Comparison of ENCODE assay signal across 1 cellular context in the genomic region with DNA sequence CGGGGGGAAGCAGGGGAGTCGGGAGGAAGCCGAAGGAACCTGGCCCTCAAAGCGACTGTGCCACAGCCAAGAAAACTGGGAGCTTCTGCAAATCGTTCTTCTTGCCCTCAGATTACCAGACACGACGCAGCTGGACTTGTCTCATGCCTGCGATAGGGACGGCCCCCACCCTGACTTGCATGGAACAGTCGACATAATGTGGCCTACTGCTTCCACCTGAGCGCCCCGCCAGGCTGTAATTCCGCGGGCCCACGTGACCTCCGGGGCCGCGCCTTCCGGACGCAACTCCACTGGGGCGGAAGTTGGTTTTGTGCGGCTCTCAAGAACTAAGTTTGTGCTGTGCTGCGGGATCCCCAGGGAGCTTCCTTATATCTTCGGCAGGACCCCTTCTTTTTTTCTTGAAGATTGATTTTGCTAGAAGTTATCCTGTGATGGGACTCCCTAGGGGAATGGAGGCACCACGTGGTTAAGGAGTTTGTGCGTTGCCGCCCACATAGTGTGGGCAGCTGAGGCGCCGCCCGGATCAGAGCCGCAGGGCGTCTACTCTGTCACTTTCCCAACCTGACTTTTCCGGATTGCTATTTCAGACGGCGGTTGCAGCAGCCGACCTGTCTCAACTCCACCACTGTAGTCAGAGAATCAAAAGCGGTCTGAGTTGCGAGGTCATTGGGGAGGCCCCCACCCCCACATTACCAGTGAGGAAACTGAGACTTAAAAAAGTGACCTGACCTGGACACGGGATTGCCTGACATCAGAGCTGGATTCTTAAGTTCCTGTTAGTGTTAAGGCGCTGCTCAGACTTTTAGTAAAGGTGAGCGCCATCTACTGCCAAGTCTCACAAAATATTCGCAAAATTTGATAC.
TF ChIP-seq lines count a peak whose summit lies in the region.

No MANE protein-coding gene starts in this region.

TF ChIP-seq in K562, 482 proteins besides CTCF, POLR2A, EP300 and RAD21 (continued from another document and continues in another):
- TF ChIP-seq, protein P1, sequence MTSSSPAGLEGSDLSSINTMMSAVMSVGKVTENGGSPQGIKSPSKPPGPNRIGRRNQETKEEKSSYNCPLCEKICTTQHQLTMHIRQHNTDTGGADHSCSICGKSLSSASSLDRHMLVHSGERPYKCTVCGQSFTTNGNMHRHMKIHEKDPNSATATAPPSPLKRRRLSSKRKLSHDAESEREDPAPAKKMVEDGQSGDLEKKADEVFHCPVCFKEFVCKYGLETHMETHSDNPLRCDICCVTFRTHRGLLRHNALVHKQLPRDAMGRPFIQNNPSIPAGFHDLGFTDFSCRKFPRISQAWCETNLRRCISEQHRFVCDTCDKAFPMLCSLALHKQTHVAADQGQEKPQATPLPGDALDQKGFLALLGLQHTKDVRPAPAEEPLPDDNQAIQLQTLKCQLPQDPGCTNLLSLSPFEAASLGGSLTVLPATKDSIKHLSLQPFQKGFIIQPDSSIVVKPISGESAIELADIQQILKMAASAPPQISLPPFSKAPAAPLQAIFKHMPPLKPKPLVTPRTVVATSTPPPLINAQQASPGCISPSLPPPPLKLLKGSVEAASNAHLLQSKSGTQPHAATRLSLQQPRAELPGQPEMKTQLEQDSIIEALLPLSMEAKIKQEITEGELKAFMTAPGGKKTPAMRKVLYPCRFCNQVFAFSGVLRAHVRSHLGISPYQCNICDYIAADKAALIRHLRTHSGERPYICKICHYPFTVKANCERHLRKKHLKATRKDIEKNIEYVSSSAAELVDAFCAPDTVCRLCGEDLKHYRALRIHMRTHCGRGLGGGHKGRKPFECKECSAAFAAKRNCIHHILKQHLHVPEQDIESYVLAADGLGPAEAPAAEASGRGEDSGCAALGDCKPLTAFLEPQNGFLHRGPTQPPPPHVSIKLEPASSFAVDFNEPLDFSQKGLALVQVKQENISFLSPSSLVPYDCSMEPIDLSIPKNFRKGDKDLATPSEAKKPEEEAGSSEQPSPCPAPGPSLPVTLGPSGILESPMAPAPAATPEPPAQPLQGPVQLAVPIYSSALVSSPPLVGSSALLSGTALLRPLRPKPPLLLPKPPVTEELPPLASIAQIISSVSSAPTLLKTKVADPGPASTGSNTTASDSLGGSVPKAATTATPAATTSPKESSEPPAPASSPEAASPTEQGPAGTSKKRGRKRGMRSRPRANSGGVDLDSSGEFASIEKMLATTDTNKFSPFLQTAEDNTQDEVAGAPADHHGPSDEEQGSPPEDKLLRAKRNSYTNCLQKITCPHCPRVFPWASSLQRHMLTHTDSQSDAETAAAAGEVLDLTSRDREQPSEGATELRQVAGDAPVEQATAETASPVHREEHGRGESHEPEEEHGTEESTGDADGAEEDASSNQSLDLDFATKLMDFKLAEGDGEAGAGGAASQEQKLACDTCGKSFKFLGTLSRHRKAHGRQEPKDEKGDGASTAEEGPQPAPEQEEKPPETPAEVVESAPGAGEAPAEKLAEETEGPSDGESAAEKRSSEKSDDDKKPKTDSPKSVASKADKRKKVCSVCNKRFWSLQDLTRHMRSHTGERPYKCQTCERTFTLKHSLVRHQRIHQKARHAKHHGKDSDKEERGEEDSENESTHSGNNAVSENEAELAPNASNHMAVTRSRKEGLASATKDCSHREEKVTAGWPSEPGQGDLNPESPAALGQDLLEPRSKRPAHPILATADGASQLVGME (CRISPR knock-in tag; IDR thresholded peaks at IDR 0.05), result no peak
- TF ChIP-seq NFE2L1 (tag; IDR thresholded peaks at IDR 0.05; ENCODE audit: borderline replicate concordance, low read depth) (no peak), ZBTB8A (IDR thresholded peaks at IDR 0.05; ENCODE audit: partially characterized antibody) (no peak), ZNF695 (CRISPR knock-in tag; IDR thresholded peaks at IDR 0.05) (no peak), FIP1L1 (IDR thresholded peaks at IDR 0.05; ENCODE audit: low read depth, low read length, poor library complexity, severe bottlenecking) (no peak), CHCHD3 (CRISPR knock-in tag; IDR thresholded peaks at IDR 0.05) (no peak), TBL1XR1 (IDR thresholded peaks at IDR 0.05; ENCODE audit: low read length in 2 of 2) (peak in 1 of 2 experiments; percentile 38; a peak in 1 of 4 replicates), ZNF561 (CRISPR knock-in tag; conservative IDR thresholded peaks at IDR 0.05) (no peak), KLF1 (tag; IDR thresholded peaks at IDR 0.05) (peak; percentile 57), KAT8 (IDR thresholded peaks at IDR 0.05; ENCODE audit: low read depth) (no peak)
- TF ChIP-seq, protein P2, sequence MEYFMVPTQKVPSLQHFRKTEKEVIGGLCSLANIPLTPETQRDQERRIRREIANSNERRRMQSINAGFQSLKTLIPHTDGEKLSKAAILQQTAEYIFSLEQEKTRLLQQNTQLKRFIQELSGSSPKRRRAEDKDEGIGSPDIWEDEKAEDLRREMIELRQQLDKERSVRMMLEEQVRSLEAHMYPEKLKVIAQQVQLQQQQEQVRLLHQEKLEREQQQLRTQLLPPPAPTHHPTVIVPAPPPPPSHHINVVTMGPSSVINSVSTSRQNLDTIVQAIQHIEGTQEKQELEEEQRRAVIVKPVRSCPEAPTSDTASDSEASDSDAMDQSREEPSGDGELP (CRISPR knock-in tag; IDR thresholded peaks at IDR 0.05; ENCODE audit: borderline replicate concordance), result peak; percentile 85
- TF ChIP-seq, protein P3, sequence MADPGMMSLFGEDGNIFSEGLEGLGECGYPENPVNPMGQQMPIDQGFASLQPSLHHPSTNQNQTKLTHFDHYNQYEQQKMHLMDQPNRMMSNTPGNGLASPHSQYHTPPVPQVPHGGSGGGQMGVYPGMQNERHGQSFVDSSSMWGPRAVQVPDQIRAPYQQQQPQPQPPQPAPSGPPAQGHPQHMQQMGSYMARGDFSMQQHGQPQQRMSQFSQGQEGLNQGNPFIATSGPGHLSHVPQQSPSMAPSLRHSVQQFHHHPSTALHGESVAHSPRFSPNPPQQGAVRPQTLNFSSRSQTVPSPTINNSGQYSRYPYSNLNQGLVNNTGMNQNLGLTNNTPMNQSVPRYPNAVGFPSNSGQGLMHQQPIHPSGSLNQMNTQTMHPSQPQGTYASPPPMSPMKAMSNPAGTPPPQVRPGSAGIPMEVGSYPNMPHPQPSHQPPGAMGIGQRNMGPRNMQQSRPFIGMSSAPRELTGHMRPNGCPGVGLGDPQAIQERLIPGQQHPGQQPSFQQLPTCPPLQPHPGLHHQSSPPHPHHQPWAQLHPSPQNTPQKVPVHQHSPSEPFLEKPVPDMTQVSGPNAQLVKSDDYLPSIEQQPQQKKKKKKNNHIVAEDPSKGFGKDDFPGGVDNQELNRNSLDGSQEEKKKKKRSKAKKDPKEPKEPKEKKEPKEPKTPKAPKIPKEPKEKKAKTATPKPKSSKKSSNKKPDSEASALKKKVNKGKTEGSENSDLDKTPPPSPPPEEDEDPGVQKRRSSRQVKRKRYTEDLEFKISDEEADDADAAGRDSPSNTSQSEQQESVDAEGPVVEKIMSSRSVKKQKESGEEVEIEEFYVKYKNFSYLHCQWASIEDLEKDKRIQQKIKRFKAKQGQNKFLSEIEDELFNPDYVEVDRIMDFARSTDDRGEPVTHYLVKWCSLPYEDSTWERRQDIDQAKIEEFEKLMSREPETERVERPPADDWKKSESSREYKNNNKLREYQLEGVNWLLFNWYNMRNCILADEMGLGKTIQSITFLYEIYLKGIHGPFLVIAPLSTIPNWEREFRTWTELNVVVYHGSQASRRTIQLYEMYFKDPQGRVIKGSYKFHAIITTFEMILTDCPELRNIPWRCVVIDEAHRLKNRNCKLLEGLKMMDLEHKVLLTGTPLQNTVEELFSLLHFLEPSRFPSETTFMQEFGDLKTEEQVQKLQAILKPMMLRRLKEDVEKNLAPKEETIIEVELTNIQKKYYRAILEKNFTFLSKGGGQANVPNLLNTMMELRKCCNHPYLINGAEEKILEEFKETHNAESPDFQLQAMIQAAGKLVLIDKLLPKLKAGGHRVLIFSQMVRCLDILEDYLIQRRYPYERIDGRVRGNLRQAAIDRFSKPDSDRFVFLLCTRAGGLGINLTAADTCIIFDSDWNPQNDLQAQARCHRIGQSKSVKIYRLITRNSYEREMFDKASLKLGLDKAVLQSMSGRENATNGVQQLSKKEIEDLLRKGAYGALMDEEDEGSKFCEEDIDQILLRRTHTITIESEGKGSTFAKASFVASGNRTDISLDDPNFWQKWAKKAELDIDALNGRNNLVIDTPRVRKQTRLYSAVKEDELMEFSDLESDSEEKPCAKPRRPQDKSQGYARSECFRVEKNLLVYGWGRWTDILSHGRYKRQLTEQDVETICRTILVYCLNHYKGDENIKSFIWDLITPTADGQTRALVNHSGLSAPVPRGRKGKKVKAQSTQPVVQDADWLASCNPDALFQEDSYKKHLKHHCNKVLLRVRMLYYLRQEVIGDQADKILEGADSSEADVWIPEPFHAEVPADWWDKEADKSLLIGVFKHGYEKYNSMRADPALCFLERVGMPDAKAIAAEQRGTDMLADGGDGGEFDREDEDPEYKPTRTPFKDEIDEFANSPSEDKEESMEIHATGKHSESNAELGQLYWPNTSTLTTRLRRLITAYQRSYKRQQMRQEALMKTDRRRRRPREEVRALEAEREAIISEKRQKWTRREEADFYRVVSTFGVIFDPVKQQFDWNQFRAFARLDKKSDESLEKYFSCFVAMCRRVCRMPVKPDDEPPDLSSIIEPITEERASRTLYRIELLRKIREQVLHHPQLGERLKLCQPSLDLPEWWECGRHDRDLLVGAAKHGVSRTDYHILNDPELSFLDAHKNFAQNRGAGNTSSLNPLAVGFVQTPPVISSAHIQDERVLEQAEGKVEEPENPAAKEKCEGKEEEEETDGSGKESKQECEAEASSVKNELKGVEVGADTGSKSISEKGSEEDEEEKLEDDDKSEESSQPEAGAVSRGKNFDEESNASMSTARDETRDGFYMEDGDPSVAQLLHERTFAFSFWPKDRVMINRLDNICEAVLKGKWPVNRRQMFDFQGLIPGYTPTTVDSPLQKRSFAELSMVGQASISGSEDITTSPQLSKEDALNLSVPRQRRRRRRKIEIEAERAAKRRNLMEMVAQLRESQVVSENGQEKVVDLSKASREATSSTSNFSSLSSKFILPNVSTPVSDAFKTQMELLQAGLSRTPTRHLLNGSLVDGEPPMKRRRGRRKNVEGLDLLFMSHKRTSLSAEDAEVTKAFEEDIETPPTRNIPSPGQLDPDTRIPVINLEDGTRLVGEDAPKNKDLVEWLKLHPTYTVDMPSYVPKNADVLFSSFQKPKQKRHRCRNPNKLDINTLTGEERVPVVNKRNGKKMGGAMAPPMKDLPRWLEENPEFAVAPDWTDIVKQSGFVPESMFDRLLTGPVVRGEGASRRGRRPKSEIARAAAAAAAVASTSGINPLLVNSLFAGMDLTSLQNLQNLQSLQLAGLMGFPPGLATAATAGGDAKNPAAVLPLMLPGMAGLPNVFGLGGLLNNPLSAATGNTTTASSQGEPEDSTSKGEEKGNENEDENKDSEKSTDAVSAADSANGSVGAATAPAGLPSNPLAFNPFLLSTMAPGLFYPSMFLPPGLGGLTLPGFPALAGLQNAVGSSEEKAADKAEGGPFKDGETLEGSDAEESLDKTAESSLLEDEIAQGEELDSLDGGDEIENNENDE (IDR thresholded peaks at IDR 0.05; ENCODE audit: low read depth, low read length), result no peak
- TF ChIP-seq, protein P4, sequence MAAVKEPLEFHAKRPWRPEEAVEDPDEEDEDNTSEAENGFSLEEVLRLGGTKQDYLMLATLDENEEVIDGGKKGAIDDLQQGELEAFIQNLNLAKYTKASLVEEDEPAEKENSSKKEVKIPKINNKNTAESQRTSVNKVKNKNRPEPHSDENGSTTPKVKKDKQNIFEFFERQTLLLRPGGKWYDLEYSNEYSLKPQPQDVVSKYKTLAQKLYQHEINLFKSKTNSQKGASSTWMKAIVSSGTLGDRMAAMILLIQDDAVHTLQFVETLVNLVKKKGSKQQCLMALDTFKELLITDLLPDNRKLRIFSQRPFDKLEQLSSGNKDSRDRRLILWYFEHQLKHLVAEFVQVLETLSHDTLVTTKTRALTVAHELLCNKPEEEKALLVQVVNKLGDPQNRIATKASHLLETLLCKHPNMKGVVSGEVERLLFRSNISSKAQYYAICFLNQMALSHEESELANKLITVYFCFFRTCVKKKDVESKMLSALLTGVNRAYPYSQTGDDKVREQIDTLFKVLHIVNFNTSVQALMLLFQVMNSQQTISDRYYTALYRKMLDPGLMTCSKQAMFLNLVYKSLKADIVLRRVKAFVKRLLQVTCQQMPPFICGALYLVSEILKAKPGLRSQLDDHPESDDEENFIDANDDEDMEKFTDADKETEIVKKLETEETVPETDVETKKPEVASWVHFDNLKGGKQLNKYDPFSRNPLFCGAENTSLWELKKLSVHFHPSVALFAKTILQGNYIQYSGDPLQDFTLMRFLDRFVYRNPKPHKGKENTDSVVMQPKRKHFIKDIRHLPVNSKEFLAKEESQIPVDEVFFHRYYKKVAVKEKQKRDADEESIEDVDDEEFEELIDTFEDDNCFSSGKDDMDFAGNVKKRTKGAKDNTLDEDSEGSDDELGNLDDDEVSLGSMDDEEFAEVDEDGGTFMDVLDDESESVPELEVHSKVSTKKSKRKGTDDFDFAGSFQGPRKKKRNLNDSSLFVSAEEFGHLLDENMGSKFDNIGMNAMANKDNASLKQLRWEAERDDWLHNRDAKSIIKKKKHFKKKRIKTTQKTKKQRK (IDR thresholded peaks at IDR 0.05; ENCODE audit: borderline replicate concordance, low read depth, low read length), result no peak; the same call in 1 of the 2 replicates
- TF ChIP-seq, protein P5, sequence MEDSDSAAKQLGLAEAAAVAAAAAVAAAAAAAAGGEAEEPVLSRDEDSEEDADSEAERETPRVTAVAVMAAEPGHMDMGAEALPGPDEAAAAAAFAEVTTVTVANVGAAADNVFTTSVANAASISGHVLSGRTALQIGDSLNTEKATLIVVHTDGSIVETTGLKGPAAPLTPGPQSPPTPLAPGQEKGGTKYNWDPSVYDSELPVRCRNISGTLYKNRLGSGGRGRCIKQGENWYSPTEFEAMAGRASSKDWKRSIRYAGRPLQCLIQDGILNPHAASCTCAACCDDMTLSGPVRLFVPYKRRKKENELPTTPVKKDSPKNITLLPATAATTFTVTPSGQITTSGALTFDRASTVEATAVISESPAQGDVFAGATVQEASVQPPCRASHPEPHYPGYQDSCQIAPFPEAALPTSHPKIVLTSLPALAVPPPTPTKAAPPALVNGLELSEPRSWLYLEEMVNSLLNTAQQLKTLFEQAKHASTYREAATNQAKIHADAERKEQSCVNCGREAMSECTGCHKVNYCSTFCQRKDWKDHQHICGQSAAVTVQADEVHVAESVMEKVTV (CRISPR knock-in tag; IDR thresholded peaks at IDR 0.05), result peak; percentile 39; the same call in 1 of the 2 replicates
- TF ChIP-seq, protein P6, sequence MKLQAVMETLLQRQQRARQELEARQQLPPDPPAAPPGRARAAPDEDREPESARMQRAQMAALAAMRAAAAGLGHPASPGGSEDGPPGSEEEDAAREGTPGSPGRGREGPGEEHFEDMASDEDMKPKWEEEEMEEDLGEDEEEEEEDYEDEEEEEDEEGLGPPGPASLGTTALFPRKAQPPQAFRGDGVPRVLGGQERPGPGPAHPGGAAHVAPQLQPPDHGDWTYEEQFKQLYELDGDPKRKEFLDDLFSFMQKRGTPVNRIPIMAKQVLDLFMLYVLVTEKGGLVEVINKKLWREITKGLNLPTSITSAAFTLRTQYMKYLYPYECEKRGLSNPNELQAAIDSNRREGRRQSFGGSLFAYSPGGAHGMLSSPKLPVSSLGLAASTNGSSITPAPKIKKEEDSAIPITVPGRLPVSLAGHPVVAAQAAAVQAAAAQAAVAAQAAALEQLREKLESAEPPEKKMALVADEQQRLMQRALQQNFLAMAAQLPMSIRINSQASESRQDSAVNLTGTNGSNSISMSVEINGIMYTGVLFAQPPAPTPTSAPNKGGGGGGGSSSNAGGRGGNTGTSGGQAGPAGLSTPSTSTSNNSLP (IDR thresholded peaks at IDR 0.05; ENCODE audit: borderline replicate concordance, low read depth, low read length), result peak; percentile 93; the same call in 1 of the 2 replicates
- TF ChIP-seq, protein P7, sequence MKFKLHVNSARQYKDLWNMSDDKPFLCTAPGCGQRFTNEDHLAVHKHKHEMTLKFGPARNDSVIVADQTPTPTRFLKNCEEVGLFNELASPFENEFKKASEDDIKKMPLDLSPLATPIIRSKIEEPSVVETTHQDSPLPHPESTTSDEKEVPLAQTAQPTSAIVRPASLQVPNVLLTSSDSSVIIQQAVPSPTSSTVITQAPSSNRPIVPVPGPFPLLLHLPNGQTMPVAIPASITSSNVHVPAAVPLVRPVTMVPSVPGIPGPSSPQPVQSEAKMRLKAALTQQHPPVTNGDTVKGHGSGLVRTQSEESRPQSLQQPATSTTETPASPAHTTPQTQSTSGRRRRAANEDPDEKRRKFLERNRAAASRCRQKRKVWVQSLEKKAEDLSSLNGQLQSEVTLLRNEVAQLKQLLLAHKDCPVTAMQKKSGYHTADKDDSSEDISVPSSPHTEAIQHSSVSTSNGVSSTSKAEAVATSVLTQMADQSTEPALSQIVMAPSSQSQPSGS (CRISPR knock-in tag; IDR thresholded peaks at IDR 0.05), result no peak
